ENCODE assay signal across 33 cellular contexts in genomic region chr13:112462408-112462807, GRCh38.
DNase-seq lines count a peak whose midpoint lies in the region; ATAC-seq, FAIRE-seq and TF ChIP-seq lines count a peak whose summit lies in the region.
"Had no signal": no experiment of that assay in that cellular context is flagged by ENCODE, and none has a peak within 500 bp of the region (broad histone marks: within the 10 kb centered on the region; RNA-seq: fewer than 3 reads in every experiment).

No MANE protein-coding gene starts in this region.

- no TSS peak for BruUV-seq in HepG2 (replicated peaks; lab: Mats Ljungman, UMichigan)

- H3K4me1 ChIP-seq in right atrium auricular region: no peaks in the 10 kb centered on the region
- H3K4me1 ChIP-seq in heart left ventricle: no peaks in the 10 kb centered on the region
- H3K4me1 ChIP-seq in HepG2 (ENCODE audit: insufficient read depth, low read length): no peaks in the 10 kb centered on the region
- H3K4me1 ChIP-seq in right lobe of liver: no peaks in the 10 kb centered on the region
- H3K4me1 ChIP-seq: A549, BE2C, Caco-2 had no signal

- intact Hi-C loops in cardiac septum (cut with DNase I) (no loop called here), left ventricle myocardium superior (cut with micrococcal nuclease) (no loop called here), heart left ventricle (cut with DNase I) (no loop called here), HepG2 (cut with micrococcal nuclease; ENCODE audit: unreplicated experiment) (no loop called here), right lobe of liver (cut with DNase I) (no loop called here)

- no peak overlapping the region for H2AFZ ChIP-seq in HepG2 (ENCODE audit: low read length)

- H3K27ac ChIP-seq in right atrium auricular region (no peak overlapping the region), heart left ventricle (no peak overlapping the region), HepG2 (ENCODE audit: extremely low read length, insufficient read depth, low read length) (no peak overlapping the region), right lobe of liver (no peak overlapping the region)
- H3K27ac ChIP-seq: 22Rv1; A549; BLaER1; BLaER1 treated with 17β-estradiol and CSF1 and Interleukin-3, amounts not matched to agents 10 nM and 100 nM; C4-2B had no signal

- peak; percentile 5 for DNase-seq in cardiac septum (ENCODE audit: low spot score)
- no peak for DNase-seq in left ventricle myocardium superior
- DNase-seq in right atrium auricular region (ENCODE audit: low spot score): peak; percentile 21
- DNase-seq in heart left ventricle: no peak
- no peak for DNase-seq in HepG2 (ENCODE audit: low spot score)
- DNase-seq in right lobe of liver: no peak
- DNase-seq: 8988T; ACHN; AML-193; BE2C; C1 segment of cervical spinal cord; Caco-2; Calu3; CD4-positive, alpha-beta memory T cell; CD4-positive, alpha-beta T cell; CD4-positive, CD25-positive, alpha-beta regulatory T cell; CD8-positive, alpha-beta memory T cell; CD8-positive, alpha-beta T cell; COR-L47; DMS 273 treated with DMSO at 0.1 percent for 48 hours; DMS153; DMS53; DMS79; DMS79 treated with DMSO at 0.1 percent for 48 hours; DND-41; EL had no signal

- H3K79me2 ChIP-seq in HepG2 (ENCODE audit: insufficient read depth, low read length): no peaks in the 10 kb centered on the region

- no peaks in the 10 kb centered on the region for H3K27me3 ChIP-seq in right atrium auricular region
- H3K27me3 ChIP-seq in heart left ventricle: peaks cover 0 to 5% (median 0%) of the 10 kb centered on the region in 9 donors
- peaks cover under 1 to 16% of the 10 kb centered on the region in 2 experiments; a peak in 3 of 5 replicates for H3K27me3 ChIP-seq in HepG2 (ENCODE audit: control insufficient read depth in 1 of 2, insufficient read depth in 2 of 2, low read length in 2 of 2)
- H3K27me3 ChIP-seq in right lobe of liver: no peaks in the 10 kb centered on the region
- H3K27me3 ChIP-seq: BE2C; BLaER1; BLaER1 treated with 17β-estradiol and CSF1 and Interleukin-3, amounts not matched to agents 10 nM and 100 nM had no signal

- peaks cover 0 to 21% of the 10 kb centered on the region in 2 donors for H3K9me3 ChIP-seq in right atrium auricular region
- peaks cover 0 to 28% (median 7%) of the 10 kb centered on the region in 12 donors for H3K9me3 ChIP-seq in heart left ventricle
- H3K9me3 ChIP-seq in HepG2 (ENCODE audit: low read length): no peaks in the 10 kb centered on the region
- H3K9me3 ChIP-seq in right lobe of liver: no peaks in the 10 kb centered on the region
- H3K9me3 ChIP-seq: A549, Caco-2 had no signal

- no peak for TF ChIP-seq EP300 in HepG2 (IDR thresholded peaks at IDR 0.05; ENCODE audit: low read depth in 2 of 2, low read length in 2 of 2)
- no peak for TF ChIP-seq EP300 in HepG2 (CRISPR knock-in tag; IDR thresholded peaks at IDR 0.05; ENCODE audit: borderline replicate concordance)

- TF ChIP-seq CTCF in right atrium auricular region (IDR thresholded peaks at IDR 0.05) (no peak), heart left ventricle (IDR thresholded peaks at IDR 0.05) (no peak), HepG2 (CRISPR knock-in tag; IDR thresholded peaks at IDR 0.05) (no peak), right lobe of liver (IDR thresholded peaks at IDR 0.05) (no peak)

- WGBS in heart left ventricle, 4 donors: 90 to 93% (median 91%) methylated on average over 5 of the region's 5 CpGs
- 42% methylated on average over 5 of the region's 5 CpGs for WGBS in HepG2 (ENCODE audit: low lambda C conversion rate)
- 93% methylated on average over 5 of the region's 5 CpGs for WGBS in right lobe of liver (ENCODE audit: insufficient coverage, low coverage, low lambda C conversion rate, missing lambda C conversion rate)

- H3K4me3 ChIP-seq in right atrium auricular region (no peak overlapping the region), heart left ventricle (no peak overlapping the region), HepG2 (replicated peaks in 1 of 3; ENCODE audit: insufficient read depth in 1 of 3, low read depth in 2 of 3, low read length in 3 of 3) (no peak overlapping the region), right lobe of liver (no peak overlapping the region)
- H3K4me3 ChIP-seq: A549; BLaER1; BLaER1 treated with 17β-estradiol and CSF1 and Interleukin-3, amounts not matched to agents 10 nM and 100 nM had no signal

- CTCF ChIA-PET in HepG2 (lab: Yijun Ruan, JAX; ENCODE audit: low intra/inter-chr PET ratio, low total read pairs): no interaction called here

- POLR2A ChIA-PET in HepG2 (lab: Yijun Ruan, JAX): no interaction called here

- ATAC-seq in left ventricle myocardium superior (no peak), heart left ventricle (no peak), HepG2 (no peak), right lobe of liver (no peak)
- ATAC-seq: A549; CD8-positive, alpha-beta T cell had no signal

- TF ChIP-seq POLR2A in heart left ventricle (IDR thresholded peaks at IDR 0.05) (no peak), HepG2 (IDR thresholded peaks at IDR 0.05; ENCODE audit: insufficient read depth in 1 of 2, low read depth in 2 of 2, low read length in 2 of 2) (no peak), right lobe of liver (IDR thresholded peaks at IDR 0.05) (no peak)

- in situ Hi-C loops in HepG2 (cut with HindIII; ENCODE audit: extremely low pct_ligation_motif_present, low pct_unique_long_range_greater_than_20kb): no loop called here

- no peaks in the 10 kb centered on the region for H4K20me1 ChIP-seq in HepG2 (ENCODE audit: insufficient read depth, low read length)
- H4K20me1 ChIP-seq: BLaER1; BLaER1 treated with 17β-estradiol and CSF1 and Interleukin-3, amounts not matched to agents 10 nM and 100 nM had no signal

- H3K9ac ChIP-seq in HepG2 (ENCODE audit: insufficient read depth, low read depth, low read length): no peak overlapping the region
- H3K9ac ChIP-seq: BLaER1; BLaER1 treated with 17β-estradiol and CSF1 and Interleukin-3, amounts not matched to agents 10 nM and 100 nM had no signal

- no peak for TF ChIP-seq RAD21 in HepG2 (CRISPR knock-in tag; IDR thresholded peaks at IDR 0.05)

- no peak overlapping the region for H3K4me2 ChIP-seq in HepG2 (ENCODE audit: low read depth, low read length)
- H3K4me2 ChIP-seq: A549; BLaER1; BLaER1 treated with 17β-estradiol and CSF1 and Interleukin-3, amounts not matched to agents 10 nM and 100 nM had no signal

- FAIRE-seq in HepG2 (lab: Jason Lieb, UNC): no peak
- FAIRE-seq: A204.1, A549, D721Med had no signal

- H3K36me3 ChIP-seq in right atrium auricular region: no peaks in the 10 kb centered on the region
- H3K36me3 ChIP-seq in heart left ventricle: no peaks in the 10 kb centered on the region
- H3K36me3 ChIP-seq in HepG2 (replicated peaks in 1 of 2; ENCODE audit: control insufficient read depth in 1 of 2, insufficient read depth in 2 of 2, low read length in 2 of 2): no peaks in the 10 kb centered on the region
- H3K36me3 ChIP-seq in right lobe of liver: no peaks in the 10 kb centered on the region
- H3K36me3 ChIP-seq: BE2C had no signal

TF ChIP-seq in HepG2, 621 proteins besides CTCF, POLR2A, EP300 and RAD21:
- peak; percentile 91; the same call in 1 of the 2 replicates for TF ChIP-seq ZNF709 (CRISPR knock-in tag; IDR thresholded peaks at IDR 0.05)
- TF ChIP-seq ZNF674 (CRISPR knock-in tag; IDR thresholded peaks at IDR 0.05; ENCODE audit: low read depth): no peak
TF ChIP-seq in HepG2: peak in this region for 1.

Comparison
In these comparisons a context has a peak if more than half of its experiments do, and no peak if none do; other contexts are left out.
1. DNase-seq: peak in cardiac septum (single experiment) and right atrium auricular region (single experiment); none in left ventricle myocardium superior (single experiment), heart left ventricle (0 of 5), HepG2 (single experiment) and right lobe of liver (0 of 3).